Comparison of ENCODE assay signal across 12 cellular contexts in the genomic region with DNA sequence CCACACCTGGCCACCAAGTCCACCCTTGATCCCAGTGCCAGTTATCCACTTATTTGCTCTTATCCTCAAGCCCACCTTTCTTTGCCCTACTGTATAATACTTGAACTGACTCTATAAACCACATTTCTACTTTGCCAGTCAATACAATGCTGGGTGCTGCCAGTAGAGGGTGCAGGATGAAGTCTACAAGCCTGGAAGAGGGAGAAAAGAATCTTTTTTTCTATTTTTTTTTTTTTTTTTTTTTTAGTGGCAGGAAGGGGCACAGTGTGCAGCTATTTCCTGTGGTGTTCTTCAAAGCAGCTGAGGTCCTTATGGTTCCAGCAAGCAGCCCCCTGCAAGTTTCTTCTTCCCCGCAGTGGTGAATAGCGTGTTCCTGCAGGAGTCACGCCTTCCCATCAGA. TPM values are rescaled to one million over a fixed set of nuclear protein-coding genes. Genes with fewer than 3 reads are reported as not detected.
DNase-seq lines count a peak whose midpoint lies in the region; ATAC-seq, FAIRE-seq and TF ChIP-seq lines count a peak whose summit lies in the region.
"Had no signal": no experiment of that assay in that cellular context is flagged by ENCODE, and none has a peak within 500 bp of the region (broad histone marks: within the 10 kb centered on the region; RNA-seq: fewer than 3 reads in every experiment).

No MANE protein-coding gene starts in this region.

- FAIRE-seq in astrocyte (lab: Jason Lieb, UNC), result no peak

- H3K27me3 Mint-ChIP-seq in activated CD8-positive, alpha-beta memory T cell treated with anti-CD3 and anti-CD28 coated beads, Interleukin-2, amount 10 ng/mL, durations not matched to agents 7 days and 5 days, result peaks cover 31% of the 10 kb centered on the region
- no peaks in the 10 kb centered on the region for H3K27me3 Mint-ChIP-seq in astrocyte (ENCODE audit: low read depth, unreplicated experiment)
- H3K27me3 Mint-ChIP-seq in osteocyte (ENCODE audit: unreplicated experiment), result peaks cover 36% of the 10 kb centered on the region

- no peaks in the 10 kb centered on the region for H3K9me3 Mint-ChIP-seq in activated CD8-positive, alpha-beta memory T cell treated with anti-CD3 and anti-CD28 coated beads, Interleukin-2, amount 10 ng/mL, durations not matched to agents 7 days and 5 days (ENCODE audit: low read depth)
- H3K9me3 Mint-ChIP-seq in astrocyte (ENCODE audit: unreplicated experiment) (peaks cover 9% of the 10 kb centered on the region), osteocyte (ENCODE audit: unreplicated experiment) (peaks cover 4% of the 10 kb centered on the region)
- H3K9me3 Mint-ChIP-seq: activated naive CD4-positive, alpha-beta T cell treated with anti-CD3 and anti-CD28 coated beads, Interleukin-2, amount 50 U/mL, for 24 hours had no signal

- TF ChIP-seq CTCF in astrocyte (IDR thresholded peaks at IDR 0.05; ENCODE audit: insufficient read depth, low read depth, low read length) (peak; percentile 19), osteocyte (IDR thresholded peaks at IDR 0.05) (peak; percentile 36)

- no peaks in the 10 kb centered on the region for H3K79me2 ChIP-seq in astrocyte (ENCODE audit: insufficient read depth, low read length)

- H4K20me1 ChIP-seq in astrocyte (ENCODE audit: insufficient read depth, low read length), result no peaks in the 10 kb centered on the region

- CTCF ChIA-PET in activated CD8-positive, alpha-beta memory T cell treated with anti-CD3 and anti-CD28 coated beads, Interleukin-2, amount 10 ng/mL, durations not matched to agents 7 days and 5 days (lab: Charles Lee), result interaction anchor here (0.6 to 1.1 kb wide), 5 partner anchors 78 to 257 kb away, joined by 3 to 4 read pairs (median 3); no protein-coding TSS in a partner anchor

- DNase-seq in activated CD8-positive, alpha-beta memory T cell treated with anti-CD3 and anti-CD28 coated beads, Interleukin-2, amount 10 ng/mL, durations not matched to agents 7 days and 5 days, result peak; percentile 72
- DNase-seq in activated CD8-positive, alpha-beta memory T cell treated with anti-CD3 and anti-CD28 coated beads for 24 hours, result no peak
- DNase-seq in HuH-7.5 (ENCODE audit: low spot score) (peak; percentile 33), astrocyte (ENCODE audit: low read depth) (no peak), osteocyte (ENCODE audit: extremely low spot score, unreplicated experiment) (no peak), islet precursor cell (no peak)
- DNase-seq: upper lobe of left lung had no signal

- no peak overlapping the region for H3K27ac ChIP-seq in astrocyte (ENCODE audit: low read depth, low read length)
- H3K27ac ChIP-seq: upper lobe of left lung had no signal

- no peaks in the 10 kb centered on the region for H3K36me3 ChIP-seq in astrocyte (ENCODE audit: insufficient read depth, low read length)
- H3K36me3 ChIP-seq: upper lobe of left lung had no signal

- peaks cover 16% of the 10 kb centered on the region for H3K4me1 Mint-ChIP-seq in activated CD8-positive, alpha-beta memory T cell treated with anti-CD3 and anti-CD28 coated beads, Interleukin-2, amount 10 ng/mL, durations not matched to agents 7 days and 5 days
- H3K4me1 Mint-ChIP-seq in astrocyte (ENCODE audit: low read depth, unreplicated experiment) (no peaks in the 10 kb centered on the region), osteocyte (ENCODE audit: unreplicated experiment) (no peaks in the 10 kb centered on the region)

- H3K9ac ChIP-seq in astrocyte (ENCODE audit: low read length), result no peak overlapping the region

- no peak overlapping the region for H3K27ac Mint-ChIP-seq in activated CD8-positive, alpha-beta memory T cell treated with anti-CD3 and anti-CD28 coated beads, Interleukin-2, amount 10 ng/mL, durations not matched to agents 7 days and 5 days
- H3K27ac Mint-ChIP-seq in astrocyte (ENCODE audit: unreplicated experiment) (no peak overlapping the region), osteocyte (ENCODE audit: unreplicated experiment) (no peak overlapping the region)
- H3K27ac Mint-ChIP-seq: activated naive CD4-positive, alpha-beta T cell treated with anti-CD3 and anti-CD28 coated beads, Interleukin-2, amount 50 U/mL, for 24 hours had no signal

- no peak overlapping the region for H2AFZ ChIP-seq in astrocyte (ENCODE audit: low read depth, low read length)

- H3K4me3 ChIP-seq in astrocyte (ENCODE audit: insufficient read depth, low read depth, low read length), result no peak overlapping the region
- H3K4me3 ChIP-seq: upper lobe of left lung had no signal

- no peak overlapping the region for H3K4me2 ChIP-seq in astrocyte (ENCODE audit: low read length)

- peak; percentile 77 for ATAC-seq in activated CD8-positive, alpha-beta memory T cell treated with anti-CD3 and anti-CD28 coated beads, Interleukin-2, amount 10 ng/mL, durations not matched to agents 7 days and 5 days
- ATAC-seq in GM21390 (IDR thresholded peaks at IDR 0.05; ENCODE audit: unreplicated experiment) (no peak), GM21619 (IDR thresholded peaks at IDR 0.05; ENCODE audit: unreplicated experiment) (no peak)

- no peaks in the 10 kb centered on the region for H3K9me3 ChIP-seq in astrocyte (ENCODE audit: insufficient read depth, low read depth, low read length)

- H3K27me3 ChIP-seq in astrocyte (ENCODE audit: insufficient read depth, low read length), result peaks cover 8% of the 10 kb centered on the region
- H3K27me3 ChIP-seq: upper lobe of left lung had no signal

- H3K4me3 Mint-ChIP-seq in activated CD8-positive, alpha-beta memory T cell treated with anti-CD3 and anti-CD28 coated beads, Interleukin-2, amount 10 ng/mL, durations not matched to agents 7 days and 5 days, result no peak overlapping the region
- H3K4me3 Mint-ChIP-seq in astrocyte (ENCODE audit: unreplicated experiment) (no peak overlapping the region), osteocyte (ENCODE audit: unreplicated experiment) (no peak overlapping the region)
- H3K4me3 Mint-ChIP-seq: activated naive CD4-positive, alpha-beta T cell treated with anti-CD3 and anti-CD28 coated beads, Interleukin-2, amount 50 U/mL, for 24 hours; IgD-negative memory B cell had no signal

- no peaks in the 10 kb centered on the region for H3K36me3 Mint-ChIP-seq in activated CD8-positive, alpha-beta memory T cell treated with anti-CD3 and anti-CD28 coated beads, Interleukin-2, amount 10 ng/mL, durations not matched to agents 7 days and 5 days
- no peaks in the 10 kb centered on the region for H3K36me3 Mint-ChIP-seq in astrocyte (ENCODE audit: low read depth, unreplicated experiment)
- H3K36me3 Mint-ChIP-seq in osteocyte (ENCODE audit: unreplicated experiment), result no peaks in the 10 kb centered on the region

- no peaks in the 10 kb centered on the region for H3K4me1 ChIP-seq in astrocyte (ENCODE audit: insufficient read depth, low read length)
- H3K4me1 ChIP-seq: upper lobe of left lung had no signal

RNA-seq across cellular contexts. Expression of a gene that starts 22.2 kb away (rescaled TPM):
- total RNA-seq in activated CD8-positive, alpha-beta memory T cell treated with anti-CD3 and anti-CD28 coated beads, Interleukin-2, amount 10 ng/mL, durations not matched to agents 7 days and 5 days, result not detected
- total RNA-seq in astrocyte, result not detected in 2 replicates
- not detected in 2 replicates for total RNA-seq in osteocyte
- total RNA-seq: myocyte, upper lobe of left lung had no signal

Comparison
In these comparisons a context has a peak if more than half of its experiments do, and no peak if none do; other contexts are left out.
1. DNase-seq: peak in activated CD8-positive, alpha-beta memory T cell treated with anti-CD3 and anti-CD28 coated beads, Interleukin-2, amount 10 ng/mL, durations not matched to agents 7 days and 5 days (single experiment) and HuH-7.5 (single experiment); none in activated CD8-positive, alpha-beta memory T cell treated with anti-CD3 and anti-CD28 coated beads for 24 hours (single experiment), astrocyte (single experiment), osteocyte (single experiment) and islet precursor cell (single experiment).